In genomic region chr21:26811031-26811430, GRCh38 we compare ENCODE assay signal across 30 cellular contexts. TPM values are rescaled to one million over a fixed set of nuclear protein-coding genes. Genes with fewer than 3 reads are reported as not detected.
A peak's percentile ranks its signal among the peaks of the same experiment; 100 is the strongest.
DNase-seq lines count a peak whose midpoint lies in the region.
"Had no signal": no experiment of that assay in that cellular context is flagged by ENCODE, and none has a peak within 500 bp of the region (broad histone marks: within the 10 kb centered on the region; RNA-seq: fewer than 3 reads in every experiment).

No MANE protein-coding gene starts in this region.

- no peaks in the 10 kb centered on the region for H3K27me3 ChIP-seq in SJSA1 (replicated peaks)
- H3K27me3 ChIP-seq: cardiac muscle cell, sigmoid colon, testis, vagina had no signal

- H3K9me3 Mint-ChIP-seq in activated naive CD4-positive, alpha-beta T cell treated with anti-CD3 and anti-CD28 coated beads, Interleukin-2, amount 10 ng/mL, durations not matched to agents 7 days and 5 days = no peaks in the 10 kb centered on the region
- H3K9me3 Mint-ChIP-seq: activated T-helper 1 cell treated with anti-CD3 and anti-CD28 coated beads, Interleukin-12 subunit alpha, Interleukin-12 subunit beta, Interleukin-2, Interleukin-4 antibody, amounts not matched to agents 30 ng/mL and 10 ng/mL and 1 ng/mL, durations not matched to agents 14 hours and 24 hours and 36 hours; CD4-positive, alpha-beta T cell; endodermal cell had no signal

- no peaks in the 10 kb centered on the region for H3K27me3 Mint-ChIP-seq in activated naive CD4-positive, alpha-beta T cell treated with anti-CD3 and anti-CD28 coated beads, Interleukin-2, amount 10 ng/mL, durations not matched to agents 7 days and 5 days
- H3K27me3 Mint-ChIP-seq: activated B cell treated with CpG ODN at 0.5 μM for 24 hours, progenitor cell of endocrine pancreas had no signal

- CTCF ChIA-PET in activated naive CD4-positive, alpha-beta T cell treated with anti-CD3 and anti-CD28 coated beads, Interleukin-2, amount 10 ng/mL, durations not matched to agents 7 days and 5 days (lab: Charles Lee) = no interaction called here

- H3K27ac ChIP-seq in SJSA1 = peak overlapping the region; percentile 84
- H3K27ac ChIP-seq: cardiac muscle cell, PC-9, sigmoid colon, testis, vagina had no signal

- H3K36me3 ChIP-seq in SJSA1 = no peaks in the 10 kb centered on the region
- H3K36me3 ChIP-seq: cardiac muscle cell, sigmoid colon, vagina had no signal

- H3K4me1 Mint-ChIP-seq in activated naive CD4-positive, alpha-beta T cell treated with anti-CD3 and anti-CD28 coated beads, Interleukin-2, amount 10 ng/mL, durations not matched to agents 7 days and 5 days = no peaks in the 10 kb centered on the region
- H3K4me1 Mint-ChIP-seq: activated B cell treated with CpG ODN at 0.5 μM for 24 hours; activated naive CD4-positive, alpha-beta T cell treated with anti-CD3 and anti-CD28 coated beads, Interleukin-2, amount 50 U/mL, for 24 hours had no signal

- H3K27ac Mint-ChIP-seq in activated naive CD4-positive, alpha-beta T cell treated with anti-CD3 and anti-CD28 coated beads, Interleukin-2, amount 10 ng/mL, durations not matched to agents 7 days and 5 days = no peak overlapping the region
- H3K27ac Mint-ChIP-seq: activated B cell treated with CpG ODN at 0.5 μM for 24 hours; activated naive CD4-positive, alpha-beta T cell treated with anti-CD3 and anti-CD28 coated beads, Interleukin-2, amount 50 U/mL, for 24 hours; activated T-helper 1 cell treated with anti-CD3 and anti-CD28 coated beads, Interleukin-12 subunit alpha, Interleukin-12 subunit beta, Interleukin-2, Interleukin-4 antibody, amounts not matched to agents 30 ng/mL and 10 ng/mL and 1 ng/mL, durations not matched to agents 14 hours and 24 hours and 36 hours; CD4-positive, alpha-beta T cell; endodermal cell; progenitor cell of endocrine pancreas had no signal

- H3K36me3 Mint-ChIP-seq in activated naive CD4-positive, alpha-beta T cell treated with anti-CD3 and anti-CD28 coated beads, Interleukin-2, amount 10 ng/mL, durations not matched to agents 7 days and 5 days = no peaks in the 10 kb centered on the region
- H3K36me3 Mint-ChIP-seq: activated naive CD4-positive, alpha-beta T cell treated with anti-CD3 and anti-CD28 coated beads, Interleukin-2, amount 50 U/mL, for 24 hours had no signal

- H3K4me1 ChIP-seq in SJSA1 (replicated peaks) = peaks cover 85% of the 10 kb centered on the region
- H3K4me1 ChIP-seq: testis, vagina had no signal

- DNase-seq in EL (peak; percentile 45), SJSA1 (ENCODE audit: low read depth in 1 of 2, low spot score in 2 of 2) (peak; percentile 91 to 94), iris pigment epithelial cell (ENCODE audit: low read depth) (peak; percentile 78), pons (ENCODE audit: low spot score) (peak; percentile 24), NCI-H345 (lab: John Stamatoyannopoulos, UW) (no peak), NCI-H2107 (lab: John Stamatoyannopoulos, UW) (no peak)
- no peak for DNase-seq in activated CD8-positive, alpha-beta memory T cell treated with anti-CD3 and anti-CD28 coated beads, Interleukin-2, amount 50 U/mL, for 4 hours
- no peak for DNase-seq in activated naive CD4-positive, alpha-beta T cell treated with anti-CD3 and anti-CD28 coated beads, Interleukin-2, amount 10 ng/mL, durations not matched to agents 7 days and 5 days
- DNase-seq: activated B cell treated with CpG ODN at 0.5 μM for 24 hours; activated CD4-positive, alpha-beta T cell treated with anti-CD3 and anti-CD28 coated beads, Interleukin-2, amount 50 U/mL, for 4 hours; AML-193; CD4-positive, alpha-beta T cell; DMS 273 treated with DMSO at 0.1 percent for 48 hours; endodermal cell; GOT3; NCI-H1048; NCI-H1694; NCI-H2171 treated with DMSO at 0.1 percent for 48 hours; NCI-H524 treated with DMSO at 0.1 percent for 48 hours; NK-92 treated with Interleukin-12 subunit alpha and Interleukin-12 subunit beta, amount 100 ng/mL, for 24 hours; PC-9; SHP77 treated with DMSO at 0.1 percent for 48 hours; sigmoid colon; stimulated activated naive CD4-positive, alpha-beta T cell treated with Interleukin-2 at 50 U/mL for 16 hours; testis had no signal

- H3K4me3 Mint-ChIP-seq in activated naive CD4-positive, alpha-beta T cell treated with anti-CD3 and anti-CD28 coated beads, Interleukin-2, amount 10 ng/mL, durations not matched to agents 7 days and 5 days = no peak overlapping the region
- H3K4me3 Mint-ChIP-seq: activated B cell treated with CpG ODN at 0.5 μM for 24 hours; activated naive CD4-positive, alpha-beta T cell treated with anti-CD3 and anti-CD28 coated beads, Interleukin-2, amount 50 U/mL, for 24 hours; activated T-helper 1 cell treated with anti-CD3 and anti-CD28 coated beads, Interleukin-12 subunit alpha, Interleukin-12 subunit beta, Interleukin-2, Interleukin-4 antibody, amounts not matched to agents 30 ng/mL and 10 ng/mL and 1 ng/mL, durations not matched to agents 14 hours and 24 hours and 36 hours; CD4-positive, alpha-beta T cell; endodermal cell had no signal

- no peaks in the 10 kb centered on the region for H3K9me3 ChIP-seq in SJSA1 (replicated peaks)
- H3K9me3 ChIP-seq: sigmoid colon, testis, vagina had no signal

- no peak overlapping the region for H3K4me3 ChIP-seq in SJSA1
- H3K4me3 ChIP-seq: cardiac muscle cell, PC-9, sigmoid colon, testis, vagina had no signal

RNA-seq across cellular contexts. Expression of gene ADAMTS1, which starts 34.2 kb away (rescaled TPM):
- total RNA-seq in SJSA1 (2014; rRNA removed; shearing (Covaris generic)) = 57.6 and 69.7 TPM in 2 replicates
- total RNA-seq: activated B cell treated with CpG ODN at 0.5 μM for 24 hours had no signal

Comparison
In these comparisons a context has a peak if more than half of its experiments do, and no peak if none do; other contexts are left out.
1. DNase-seq: peak in EL (single experiment), SJSA1 (2 of 2), iris pigment epithelial cell (single experiment) and pons (single experiment); none in activated CD8-positive, alpha-beta memory T cell treated with anti-CD3 and anti-CD28 coated beads, Interleukin-2, amount 50 U/mL, for 4 hours (single experiment), NCI-H345 (single experiment), NCI-H2107 (single experiment) and activated naive CD4-positive, alpha-beta T cell treated with anti-CD3 and anti-CD28 coated beads, Interleukin-2, amount 10 ng/mL, durations not matched to agents 7 days and 5 days (single experiment).